ENCODE assay signal across 27 cellular contexts in genomic region chr17:4324463-4324862, GRCh38.
"Had no signal": no experiment of that assay in that cellular context is flagged by ENCODE, and none has a peak within 500 bp of the region (broad histone marks: within the 10 kb centered on the region; RNA-seq: fewer than 3 reads in every experiment).

No MANE protein-coding gene starts in this region.

- H3K4me1 ChIP-seq: colonic mucosa had no signal

- H3K4me3 Mint-ChIP-seq: dendritic cell treated with granulocyte-macrophage colony-stimulating factor and Interleukin-4, amounts not matched to agents 40 ng/mL and 50 ng/mL, for 4 days; effector memory CD8-positive, alpha-beta T cell; endodermal cell; immature natural killer cell; mesothelial cell of epicardium; naive B cell had no signal

- H3K4me2 ChIP-seq: hepatocyte had no signal

- ATAC-seq: effector memory CD8-positive, alpha-beta T cell; esophagus mucosa; gastroesophageal sphincter; heart left ventricle; left colon; lower lobe of right lung; mucosa of descending colon had no signal

- H3K27me3 ChIP-seq: colonic mucosa, esophagus squamous epithelium, gastroesophageal sphincter, heart left ventricle, hepatocyte had no signal

- H3K36me3 ChIP-seq: colonic mucosa, gastroesophageal sphincter, heart left ventricle, lower lobe of right lung had no signal

- H3K27ac Mint-ChIP-seq: dendritic cell treated with granulocyte-macrophage colony-stimulating factor and Interleukin-4, amounts not matched to agents 40 ng/mL and 50 ng/mL, for 4 days; effector memory CD8-positive, alpha-beta T cell; endodermal cell; immature natural killer cell; mesothelial cell of epicardium had no signal

- H3K27ac ChIP-seq: colonic mucosa, gastroesophageal sphincter, heart left ventricle, hepatocyte, left ventricle myocardium inferior, lower lobe of right lung had no signal

- H3K27me3 Mint-ChIP-seq: dendritic cell treated with granulocyte-macrophage colony-stimulating factor and Interleukin-4, amounts not matched to agents 40 ng/mL and 50 ng/mL, for 4 days; effector memory CD8-positive, alpha-beta T cell; naive B cell had no signal

- DNase-seq: colonic mucosa; cortex of kidney; effector CD8-positive, alpha-beta T cell; effector memory CD8-positive, alpha-beta T cell; endodermal cell; erythroblast; esophagus squamous epithelium; foreskin fibroblast; foreskin melanocyte; heart left ventricle; hypothalamus; immature natural killer cell; islet precursor cell; kidney; kidney glomerular epithelial cell; left colon; left ventricle myocardium inferior; lower lobe of right lung; mesenchymal stem cell; mucosa of descending colon; naive B cell had no signal

- FAIRE-seq: endometrium, kidney had no signal

- H3K4me3 ChIP-seq: colonic mucosa, esophagus squamous epithelium, gastroesophageal sphincter, heart left ventricle, hepatocyte, left ventricle myocardium inferior, lower lobe of right lung, mucosa of descending colon had no signal

- H3K9me3 ChIP-seq: colonic mucosa, esophagus squamous epithelium, gastroesophageal sphincter, mucosa of descending colon had no signal

- H3K9me3 Mint-ChIP-seq: dendritic cell treated with granulocyte-macrophage colony-stimulating factor and Interleukin-4, amounts not matched to agents 40 ng/mL and 50 ng/mL, for 4 days; effector memory CD8-positive, alpha-beta T cell had no signal

- H2AFZ ChIP-seq: hepatocyte had no signal
